In genomic region chr3:138875754-138876664, GRCh38 we compare ENCODE assay signal across 1 cellular context.
A peak's percentile ranks its signal among the peaks of the same experiment; 100 is the strongest.
TF ChIP-seq lines count a peak whose summit lies in the region.

No MANE protein-coding gene starts in this region.

TF ChIP-seq in K562, 482 proteins besides CTCF, POLR2A, EP300 and RAD21 (continued from another document and continues in another):
- TF ChIP-seq CUX1 (CRISPR knock-in tag; IDR thresholded peaks at IDR 0.05) (peak; percentile 75; the same call in 1 of the 2 replicates), NCOA4 (IDR thresholded peaks at IDR 0.05; ENCODE audit: partially characterized antibody) (peak; percentile 69), ZNF583 (CRISPR knock-in tag; IDR thresholded peaks at IDR 0.05) (no peak), ATF6 (CRISPR knock-in tag; IDR thresholded peaks at IDR 0.05) (no peak), NBN (IDR thresholded peaks at IDR 0.05; ENCODE audit: low read depth) (peak; percentile 97), RBM34 (IDR thresholded peaks at IDR 0.05; ENCODE audit: borderline replicate concordance, insufficient read depth, low read length) (no peak), SRSF1 (IDR thresholded peaks at IDR 0.05; ENCODE audit: low read depth, low read length) (no peak), ZNF316 (IDR thresholded peaks at IDR 0.05) (peak; percentile 97), USF2 (CRISPR knock-in tag; IDR thresholded peaks at IDR 0.05) (peak; percentile 32), ZC3H11A (IDR thresholded peaks at IDR 0.05; ENCODE audit: low read depth, low read length) (no peak), HINFP (tag; conservative IDR thresholded peaks at IDR 0.05; ENCODE audit: low read depth) (peak; percentile 72; the same call in 1 of the 2 replicates), HMGN3 (IDR thresholded peaks at IDR 0.05; ENCODE audit: borderline replicate concordance, extremely low read depth, insufficient read length, low read depth, low read length) (peak; percentile 52), SMAD3 (CRISPR knock-in tag; conservative IDR thresholded peaks at IDR 0.05) (no peak), HNRNPK (IDR thresholded peaks at IDR 0.05; ENCODE audit: low read depth, low read length, poor library complexity, severe bottlenecking) (no peak), ELF4 (CRISPR knock-in tag; IDR thresholded peaks at IDR 0.05) (peak; percentile 57; the same call in 1 of the 2 replicates), ZBTB1 (CRISPR knock-in tag; IDR thresholded peaks at IDR 0.05; ENCODE audit: borderline replicate concordance, low read depth) (no peak), FOXJ2 (tag; IDR thresholded peaks at IDR 0.05) (no peak), HDAC1 (IDR thresholded peaks at IDR 0.05) (peak in 1 of 2 experiments; percentile 90; a peak in 3 of 4 replicates), CBX8 (IDR thresholded peaks at IDR 0.05; ENCODE audit: borderline replicate concordance, extremely low read depth, low read depth, low read length, poor library complexity, severe bottlenecking) (no peak), ZNF274 (IDR thresholded peaks at IDR 0.05; ENCODE audit: borderline replicate concordance, low read depth, low read length) (peak; percentile 47; the same call in 1 of the 2 replicates), EGR1 (conservative IDR thresholded peaks at IDR 0.05) (peak; percentile 72; the same call in 1 of the 2 replicates), ZNF318 (IDR thresholded peaks at IDR 0.05; ENCODE audit: borderline replicate concordance in 1 of 2, low read depth in 1 of 2) (peak in 1 of 2 experiments; percentile 89; a peak in 2 of 4 replicates), ZNF695 (CRISPR knock-in tag; IDR thresholded peaks at IDR 0.05) (no peak), KDM5B (IDR thresholded peaks at IDR 0.05; ENCODE audit: insufficient replicate concordance, low read depth, low read length) (peak; percentile 80), ZNF589 (CRISPR knock-in tag; IDR thresholded peaks at IDR 0.05; ENCODE audit: low read depth) (peak; percentile 88; the same call in 1 of the 2 replicates), BACH1 (tag; IDR thresholded peaks at IDR 0.05) (peak; percentile 38), TEAD2 (tag; IDR thresholded peaks at IDR 0.05) (no peak), YBX1 (IDR thresholded peaks at IDR 0.05) (no peak), ZNF449 (CRISPR knock-in tag; IDR thresholded peaks at IDR 0.05) (no peak), PHF8 (IDR thresholded peaks at IDR 0.05; ENCODE audit: borderline replicate concordance, low read length) (peak; percentile 50; the same call in 1 of the 2 replicates), CBFB (CRISPR knock-in tag; IDR thresholded peaks at IDR 0.05) (no peak), ETS1 (conservative IDR thresholded peaks at IDR 0.05; ENCODE audit: control insufficient read depth, low read depth, low read length) (peak; percentile 22; the same call in 1 of the 2 replicates), MTA2 (IDR thresholded peaks at IDR 0.05; ENCODE audit: low read depth) (peak; percentile 97), CBX5 (IDR thresholded peaks at IDR 0.05; ENCODE audit: borderline replicate concordance, low read depth) (no peak), SRF (CRISPR knock-in tag; IDR thresholded peaks at IDR 0.05) (peak in 1 of 2 experiments; percentile 24; a peak in 1 of 4 replicates), SMARCA5 (IDR thresholded peaks at IDR 0.05) (no peak), MBD1 (CRISPR knock-in tag; IDR thresholded peaks at IDR 0.05) (no peak), GTF2E2 (tag; IDR thresholded peaks at IDR 0.05) (peak; percentile 96)
